Comparison of ENCODE assay signal across 8 cellular contexts in the genomic region with DNA sequence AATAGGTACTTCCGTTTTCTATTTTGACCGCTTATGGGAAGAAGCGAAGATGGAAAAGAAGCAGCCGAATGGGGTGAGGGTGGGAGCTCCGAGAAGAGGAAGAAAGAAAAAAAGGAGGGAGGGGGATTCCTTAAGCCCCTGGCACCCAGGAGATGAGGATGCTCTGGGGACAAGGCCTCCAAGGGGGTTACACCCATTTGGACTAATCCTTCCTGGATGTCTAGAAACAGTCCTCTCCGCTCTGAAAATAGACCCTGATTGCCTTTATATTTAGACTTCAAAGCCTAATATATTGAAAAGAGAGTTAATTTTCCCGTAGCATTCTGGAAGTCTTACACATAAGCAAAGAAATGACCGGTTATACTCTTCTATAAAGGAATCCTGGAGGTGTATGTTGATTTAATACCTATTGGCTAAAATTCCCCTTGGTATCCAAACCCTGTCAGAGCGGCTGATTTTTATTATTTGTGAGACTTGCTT. TPM values are rescaled to one million over a fixed set of nuclear protein-coding genes. Genes with fewer than 3 reads are reported as not detected.
DNase-seq lines count a peak whose midpoint lies in the region; ATAC-seq, FAIRE-seq and TF ChIP-seq lines count a peak whose summit lies in the region.

No MANE protein-coding gene starts in this region.

- peak overlapping the region; percentile 81 to 96 (median 90) for H3K4me3 Mint-ChIP-seq in IgD-negative memory B cell

- 79% methylated on average over 9 of the region's 9 CpGs for WGBS in A549 (ENCODE audit: missing lambda C conversion rate)

- POLR2A ChIA-PET in A549 (lab: Yijun Ruan, JAX), result no interaction called here

- intact Hi-C loops in colonic mucosa (cut with DNase I), result no loop called here

- H3K4me1 ChIP-seq in A549 (peaks cover 11% of the 10 kb centered on the region; the same call in 2 of the 3 replicates), colonic mucosa (peaks cover 5% of the 10 kb centered on the region), muscle layer of duodenum (ENCODE audit: control insufficient read depth in 1 of 2, insufficient read depth in 2 of 2, low read length in 2 of 2) (peaks cover 0 to 11% of the 10 kb centered on the region in 2 donors)

- no peak for DNase-seq in A549 (ENCODE audit: low read depth in 1 of 2, low spot score in 1 of 2)
- no peak for DNase-seq in colonic mucosa
- DNase-seq in activated effector memory CD4-positive, alpha-beta T cell treated with anti-CD3 and anti-CD28 coated beads, Interleukin-2, amount 50 U/mL, for 16 hours, result no peak
- no peak for DNase-seq in cerebellum (ENCODE audit: low spot score)

- peaks cover 37% of the 10 kb centered on the region for H3K27me3 Mint-ChIP-seq in IgD-negative memory B cell

- no peak for TF ChIP-seq RAD21 in A549 (conservative IDR thresholded peaks at IDR 0.05 in 1 of 2, IDR thresholded peaks at IDR 0.05 in 1 of 2)

- H3K9me3 ChIP-seq in A549 (no peaks in the 10 kb centered on the region), colonic mucosa (no peaks in the 10 kb centered on the region), muscle layer of duodenum (ENCODE audit: control insufficient read depth in 1 of 2, low read length in 2 of 2) (no peaks in the 10 kb centered on the region)

- H3K27me3 ChIP-seq in colonic mucosa (peaks cover 36% of the 10 kb centered on the region), muscle layer of duodenum (ENCODE audit: low read depth, low read length) (peaks cover 18% of the 10 kb centered on the region)

- peaks cover 0 to 9% (median 6%) of the 10 kb centered on the region in 3 donors for H3K4me1 Mint-ChIP-seq in IgD-negative memory B cell

- no peaks in the 10 kb centered on the region for H3K36me3 Mint-ChIP-seq in IgD-negative memory B cell

- FAIRE-seq in A549 (lab: Jason Lieb, UNC), result no peak

- H3K27ac ChIP-seq in A549 (no peak overlapping the region), colonic mucosa (peak overlapping the region; percentile 29), muscle layer of duodenum (ENCODE audit: low read length) (peak overlapping the region; percentile 52)

- H3K36me3 ChIP-seq in colonic mucosa, result no peaks in the 10 kb centered on the region
- no peaks in the 10 kb centered on the region for H3K36me3 ChIP-seq in muscle layer of duodenum (ENCODE audit: control insufficient read depth in 1 of 2, insufficient read depth in 2 of 2, low read length in 2 of 2)

- no peaks in the 10 kb centered on the region for H3K9me3 Mint-ChIP-seq in IgD-negative memory B cell

- peak overlapping the region; percentile 76 for H3K4me2 ChIP-seq in A549

- H3K9ac ChIP-seq in colonic mucosa (ENCODE audit: low read depth in 2 of 2, low read length in 2 of 2), result peak overlapping the region in 1 of 2 donors; percentile 40

- TF ChIP-seq CTCF in A549 (IDR thresholded peaks at IDR 0.05), result no peak
- no peak for TF ChIP-seq CTCF in colonic mucosa (IDR thresholded peaks at IDR 0.05)

- TF ChIP-seq POLR2A in A549 (IDR thresholded peaks at IDR 0.05; ENCODE audit: low read length), result no peak

- CTCF ChIA-PET in A549 (lab: Yijun Ruan, JAX), result interaction anchor here (0.9 to 1.6 kb wide), 5 partner anchors 9 to 1212 kb away, joined by 3 to 5 read pairs (median 3); no protein-coding TSS in a partner anchor

- H3K4me3 ChIP-seq in A549 (peak overlapping the region; percentile 54), colonic mucosa (peak overlapping the region; percentile 67), muscle layer of duodenum (ENCODE audit: low read depth in 1 of 2, low read length in 2 of 2) (peak overlapping the region; percentile 67 to 73)

- ATAC-seq in A549, result no peak
- ATAC-seq in HG03520 (IDR thresholded peaks at IDR 0.05; ENCODE audit: unreplicated experiment), result no peak
- ATAC-seq in GM21367 (IDR thresholded peaks at IDR 0.05; ENCODE audit: unreplicated experiment), result no peak

- peak overlapping the region in 2 of 3 donors; percentile 19 to 90 for H3K27ac Mint-ChIP-seq in IgD-negative memory B cell

- TF ChIP-seq EP300 in A549 (IDR thresholded peaks at IDR 0.05), result no peak

TF ChIP-seq in A549, 52 proteins besides CTCF, POLR2A, EP300 and RAD21:
- TF ChIP-seq HOXB13 (CRISPR knock-in tag; IDR thresholded peaks at IDR 0.05; ENCODE audit: low read depth) (no peak), RNF2 (IDR thresholded peaks at IDR 0.05; ENCODE audit: borderline replicate concordance, low read depth) (0 out of 2 replicates have a peak, but pooled peaks have one; percentile 62), MYC (IDR thresholded peaks at IDR 0.05; ENCODE audit: borderline replicate concordance, low read length) (no peak), CBX8 (IDR thresholded peaks at IDR 0.05) (peak; percentile 99; the same call in 1 of the 2 replicates)

RNA-seq across cellular contexts. Expression of a gene that starts 0.7 kb away (rescaled TPM):
- polyA plus RNA-seq in A549 (2011; rRNA removed) (0.04 TPM in 2 replicates), A549 (2017; fragmentation: RNase III; extraction: RNeasy Plus Mini Kit Qiagen cat#74134 plus additional on column Dnase treatment) (0.05 to 0.11 TPM (median 0.05 TPM) in 3 replicates), IgD-negative memory B cell (not detected)
- polyA plus RNA-seq in A549 (2012; cell fraction: cytosol; rRNA removed), result 0.03 and 0.04 TPM in 2 replicates
- 0.01 TPM in 1 of 2 replicates, not detected in the other for polyA plus RNA-seq in A549 (2012; cell fraction: nucleus; rRNA removed)
- polyA minus RNA-seq in A549 (2011; rRNA and poly(A)+ RNA removed), result not detected in 2 replicates
- total RNA-seq in colonic mucosa (under 1 TPM; 0.07 to 0.29 TPM), cerebellum (2.2 TPM)

RNA-seq across cellular contexts. Expression of a gene that starts 13.2 kb away (rescaled TPM):
- polyA plus RNA-seq in A549 (2011; rRNA removed) (61.4 and 70.9 TPM in 2 replicates), A549 (2017; fragmentation: RNase III; extraction: RNeasy Plus Mini Kit Qiagen cat#74134 plus additional on column Dnase treatment) (51.0 to 58.3 TPM (median 54.3 TPM) in 3 replicates), IgD-negative memory B cell (49.8 TPM)
- polyA plus RNA-seq in A549 (2012; cell fraction: cytosol; rRNA removed), result 26.7 and 29.4 TPM in 2 replicates
- polyA plus RNA-seq in A549 (2012; cell fraction: nucleus; rRNA removed), result 13.1 and 22.5 TPM in 2 replicates
- 16.9 and 24.3 TPM in 2 replicates for polyA minus RNA-seq in A549 (2011; rRNA and poly(A)+ RNA removed)
- total RNA-seq in colonic mucosa (10 to 100 TPM; 22.0 to 39.7 TPM), cerebellum (51.4 TPM)

Comparison
In these comparisons a context has a peak if more than half of its experiments do, and no peak if none do; other contexts are left out.
1. H3K27ac ChIP-seq: peak in colonic mucosa (single experiment) and muscle layer of duodenum (single experiment); none in A549 (0 of 2).
2. Peak in every context shown above with its lines, with median percentiles within 50 percentile points of each other: H3K4me3 ChIP-seq.